In the genomic region with DNA sequence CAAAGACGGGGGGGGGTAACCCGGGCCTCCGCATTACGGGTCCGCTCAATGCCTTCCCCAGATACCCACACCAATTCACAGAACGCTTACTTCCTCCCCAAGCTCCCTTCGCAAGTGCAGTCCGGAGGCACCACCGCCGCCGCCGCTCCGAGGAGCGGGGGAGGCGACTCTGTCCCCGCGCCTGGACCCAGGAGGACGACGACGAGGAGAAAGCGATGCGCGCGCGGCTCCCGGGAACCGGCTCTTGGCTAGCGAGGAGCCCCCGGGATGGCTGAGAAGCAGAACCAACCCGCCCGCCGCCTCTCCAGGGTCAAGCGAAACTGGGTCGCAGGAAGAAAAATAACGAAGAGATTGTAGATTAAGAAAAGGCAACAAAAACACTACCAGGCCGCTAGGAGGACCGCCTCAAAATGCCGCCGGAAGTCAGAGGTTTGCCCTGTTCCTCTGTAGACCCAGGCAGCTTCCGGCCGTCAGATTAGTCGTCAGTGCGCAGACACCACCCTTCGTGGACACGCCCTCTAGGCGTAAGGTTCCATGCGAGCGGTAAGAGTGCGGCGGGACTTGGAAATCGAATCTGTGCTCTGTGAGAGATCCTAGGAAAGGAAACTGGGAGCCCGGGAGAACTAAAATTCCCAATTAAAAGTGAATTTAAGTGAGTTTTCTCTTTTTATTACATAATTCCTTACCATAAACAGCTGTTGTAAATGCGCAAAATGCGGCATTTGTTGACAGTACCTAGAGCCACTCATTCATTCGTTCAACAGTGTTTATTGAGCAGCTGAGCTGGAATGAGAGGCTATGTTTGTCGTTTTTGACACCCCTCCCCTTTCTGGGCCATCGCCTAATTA, we compare ENCODE assay signal across 8 cellular contexts. TPM values are rescaled to one million over a fixed set of nuclear protein-coding genes. Genes with fewer than 3 reads are reported as not detected.
DNase-seq lines count a peak whose midpoint lies in the region; ATAC-seq and TF ChIP-seq lines count a peak whose summit lies in the region.

ZC3H13 (minus strand) TSS at position 433 of the 848 bp plus-strand sequence. CDS start 7,239 bp downstream, outside the sequence.

- H3K4me1 ChIP-seq in GM23338 (ENCODE audit: insufficient read depth): peaks cover 10% of the 10 kb centered on the region
- peaks cover 2% of the 10 kb centered on the region for H3K4me1 ChIP-seq in fibroblast of lung (ENCODE audit: control insufficient read depth, extremely low read depth, insufficient read depth, low read length)
- peaks cover 22 to 26% of the 10 kb centered on the region in 2 donors for H3K4me1 ChIP-seq in naive thymus-derived CD4-positive, alpha-beta T cell (ENCODE audit: control insufficient read depth in 2 of 2, insufficient read depth in 2 of 2, low read length in 2 of 2)

- intact Hi-C loops in naive thymus-derived CD4-positive, alpha-beta T cell (cut with micrococcal nuclease): loop anchor here (1.0 to 10.0 kb wide), 27 partner anchors 11 to 1985 kb away; partner anchors contain the start of genes GPALPP1 (in 2 of the 2), GTF2F2 (in 2 of the 2), LRCH1 (in 2 of the 2) and LRRC63 (in 2 of the 2)

- H3K4me1 Mint-ChIP-seq in GM23338: peaks cover 7% of the 10 kb centered on the region; the same call in 1 of the 3 replicates
- H3K4me1 Mint-ChIP-seq in naive thymus-derived CD4-positive, alpha-beta T cell: peaks cover 19 to 63% (median 46%) of the 10 kb centered on the region in 7 donors
- peaks cover 3 to 20% of the 10 kb centered on the region in 2 donors for H3K4me1 Mint-ChIP-seq in stimulated activated naive B cell treated with anti-CD40 and anti-IgM and Interleukin-4, amounts not matched to agents 10 μg/mL and 1 μg/mL and 100 μg/mL, for 72 hours

- H3K9me2 ChIP-seq in GM23338 (ENCODE audit: insufficient read depth): no peaks in the 10 kb centered on the region

- TF ChIP-seq CTCF in GM23338 (conservative IDR thresholded peaks at IDR 0.05; ENCODE audit: low read depth in 2 of 2) (peak in 1 of 2 experiments; percentile 28; a peak in 2 of 4 replicates), LNCAP (IDR thresholded peaks at IDR 0.05) (peak; percentile 12; the same call in 1 of the 2 replicates), fibroblast of lung (conservative IDR thresholded peaks at IDR 0.05 in 1 of 2, IDR thresholded peaks at IDR 0.05 in 1 of 2; ENCODE audit: low read depth in 1 of 2, low read length in 2 of 2) (peak; percentile 31 to 39)

- H3K27ac ChIP-seq in GM23338 (ENCODE audit: low read depth) (peak within 1 kb of the TSS; percentile 90), fibroblast of lung (ENCODE audit: insufficient read depth, low read length) (peak within 1 kb of the TSS; percentile 89)
- peak within 1 kb of the TSS; percentile 98 for H3K27ac ChIP-seq in naive thymus-derived CD4-positive, alpha-beta T cell (ENCODE audit: low read depth, low read length)

- H3K27me3 Mint-ChIP-seq in GM23338 (ENCODE audit: insufficient read depth, low read depth, poor library complexity): no peaks in the 10 kb centered on the region
- H3K27me3 Mint-ChIP-seq in naive thymus-derived CD4-positive, alpha-beta T cell: peaks cover 5 to 32% (median 15%) of the 10 kb centered on the region in 5 donors
- H3K27me3 Mint-ChIP-seq in stimulated activated naive B cell treated with anti-CD40 and anti-IgM and Interleukin-4, amounts not matched to agents 10 μg/mL and 1 μg/mL and 100 μg/mL, for 72 hours: peaks cover 6 to 11% of the 10 kb centered on the region in 2 donors

- H3K27ac Mint-ChIP-seq in GM23338: peak within 1 kb of the TSS; percentile 96
- H3K27ac Mint-ChIP-seq in naive thymus-derived CD4-positive, alpha-beta T cell: peak within 1 kb of the TSS; percentile 93 to 99 (median 97)
- peak within 1 kb of the TSS; percentile 100 for H3K27ac Mint-ChIP-seq in stimulated activated naive B cell treated with anti-CD40 and anti-IgM and Interleukin-4, amounts not matched to agents 10 μg/mL and 1 μg/mL and 100 μg/mL, for 72 hours

- CTCF ChIA-PET in naive thymus-derived CD4-positive, alpha-beta T cell (lab: Charles Lee): interaction anchor here (0.7 to 0.9 kb wide), 3 partner anchors 73 to 243 kb away, joined by 3 to 4 read pairs (median 3); no protein-coding TSS in a partner anchor

- peak within 1 kb of the TSS; percentile 88 for H3K9ac ChIP-seq in fibroblast of lung (ENCODE audit: insufficient read depth, low read length)

- peak; percentile 100 for ATAC-seq in GM23338
- peak; percentile 100 for ATAC-seq in naive thymus-derived CD4-positive, alpha-beta T cell
- peak; percentile 100 for ATAC-seq in stimulated activated naive B cell treated with anti-CD40 and anti-IgM and Interleukin-4, amounts not matched to agents 10 μg/mL and 1 μg/mL and 100 μg/mL, for 72 hours (replicated peaks)

- peak within 1 kb of the TSS; percentile 88 for H2AFZ ChIP-seq in GM23338
- peak within 1 kb of the TSS; percentile 98 for H2AFZ ChIP-seq in fibroblast of lung (ENCODE audit: low read length)

- no peaks in the 10 kb centered on the region for H3K9me3 Mint-ChIP-seq in GM23338
- H3K9me3 Mint-ChIP-seq in naive thymus-derived CD4-positive, alpha-beta T cell: peaks cover 0 to 3% (median 0%) of the 10 kb centered on the region in 11 donors
- H3K9me3 Mint-ChIP-seq in stimulated activated naive B cell treated with anti-CD40 and anti-IgM and Interleukin-4, amounts not matched to agents 10 μg/mL and 1 μg/mL and 100 μg/mL, for 72 hours: no peaks in the 10 kb centered on the region

- H3K4me3 ChIP-seq in GM23338: peak within 1 kb of the TSS; percentile 81
- peak within 1 kb of the TSS; percentile 84 to 100 (median 91) for H3K4me3 ChIP-seq in fibroblast of lung (replicated peaks in 1 of 4; ENCODE audit: control extremely low read depth in 1 of 4, insufficient read depth in 1 of 4, low read depth in 3 of 4, low read length in 4 of 4)
- H3K4me3 ChIP-seq in naive thymus-derived CD4-positive, alpha-beta T cell (ENCODE audit: low read length): peak within 1 kb of the TSS; percentile 89

- H3K27me3 ChIP-seq in GM23338 (ENCODE audit: insufficient read depth) (no peaks in the 10 kb centered on the region), fibroblast of lung (ENCODE audit: control insufficient read depth, insufficient read depth, low read length) (no peaks in the 10 kb centered on the region)
- H3K27me3 ChIP-seq in naive thymus-derived CD4-positive, alpha-beta T cell (ENCODE audit: control insufficient read depth in 2 of 2, insufficient read depth in 2 of 2, low read length in 2 of 2): no peaks in the 10 kb centered on the region

- H3K36me3 ChIP-seq in GM23338 (ENCODE audit: insufficient read depth) (no peaks in the 10 kb centered on the region), fibroblast of lung (ENCODE audit: control insufficient read depth, insufficient read depth, low read length) (no peaks in the 10 kb centered on the region)
- H3K36me3 ChIP-seq in naive thymus-derived CD4-positive, alpha-beta T cell (ENCODE audit: control insufficient read depth in 2 of 3, insufficient read depth in 3 of 3, low read length in 3 of 3): peaks cover 0 to 5% (median 0%) of the 10 kb centered on the region in 3 experiments

- H3K79me2 ChIP-seq in GM23338 (replicated peaks; ENCODE audit: insufficient read depth): peaks cover 49% of the 10 kb centered on the region
- H3K79me2 ChIP-seq in fibroblast of lung (ENCODE audit: control insufficient read depth, insufficient read depth, low read length): peaks cover 42% of the 10 kb centered on the region

- POLR2A ChIA-PET in naive thymus-derived CD4-positive, alpha-beta T cell (lab: Charles Lee): interaction anchor here (0.8 to 2.3 kb wide), 10 partner anchors 17 to 269 kb away, joined by 3 to 13 read pairs (median 3); no protein-coding TSS in a partner anchor

- H3K4me2 ChIP-seq in GM23338 (peak within 1 kb of the TSS; percentile 83), fibroblast of lung (ENCODE audit: extremely low read depth, insufficient read depth, low read length) (peak within 1 kb of the TSS; percentile 74)

- H4K20me1 ChIP-seq in GM23338 (replicated peaks; ENCODE audit: insufficient read depth) (peaks cover 19% of the 10 kb centered on the region), fibroblast of lung (ENCODE audit: control insufficient read depth, extremely low read depth, insufficient read depth, low read length) (no peaks in the 10 kb centered on the region)

- no peaks in the 10 kb centered on the region for H3F3A ChIP-seq in GM23338 (replicated peaks; ENCODE audit: low read depth)

- DNase-seq in EL (peak; percentile 96), GM23338 (ENCODE audit: low spot score) (peak; percentile 98), RPMI8226 (peak; percentile 92), fibroblast of lung (ENCODE audit: low read depth in 2 of 2) (peak; percentile 96 to 97)
- DNase-seq in activated T-helper 1 cell treated with anti-CD3 and anti-CD28 coated beads, Interleukin-2, amount 50 U/mL, for 16 hours (ENCODE audit: low read depth in 1 of 2, low spot score in 1 of 2): peak; percentile 82 to 86
- peak; percentile 75 to 95 (median 92) for DNase-seq in naive thymus-derived CD4-positive, alpha-beta T cell
- DNase-seq in stimulated activated naive B cell treated with anti-CD40 and anti-IgM and Interleukin-4, amounts not matched to agents 10 μg/mL and 1 μg/mL and 100 μg/mL, for 72 hours: peak; percentile 89

- peaks cover 2% of the 10 kb centered on the region; the same call in 1 of the 3 replicates for H3K36me3 Mint-ChIP-seq in GM23338 (ENCODE audit: low read depth)
- H3K36me3 Mint-ChIP-seq in naive thymus-derived CD4-positive, alpha-beta T cell: peaks cover 0 to 13% (median 3%) of the 10 kb centered on the region in 5 donors
- peaks cover 3% of the 10 kb centered on the region in 2 donors for H3K36me3 Mint-ChIP-seq in stimulated activated naive B cell treated with anti-CD40 and anti-IgM and Interleukin-4, amounts not matched to agents 10 μg/mL and 1 μg/mL and 100 μg/mL, for 72 hours

- H3K9me3 ChIP-seq in fibroblast of lung (ENCODE audit: control insufficient read depth, insufficient read depth, low read depth, low read length): no peaks in the 10 kb centered on the region
- no peaks in the 10 kb centered on the region for H3K9me3 ChIP-seq in naive thymus-derived CD4-positive, alpha-beta T cell (ENCODE audit: control insufficient read depth in 2 of 3, low read length in 3 of 3)

- peak within 1 kb of the TSS; percentile 87 for H3K4me3 Mint-ChIP-seq in GM23338
- H3K4me3 Mint-ChIP-seq in naive thymus-derived CD4-positive, alpha-beta T cell: peak within 1 kb of the TSS; percentile 87 to 96 (median 94)
- peak within 1 kb of the TSS; percentile 97 to 98 for H3K4me3 Mint-ChIP-seq in stimulated activated naive B cell treated with anti-CD40 and anti-IgM and Interleukin-4, amounts not matched to agents 10 μg/mL and 1 μg/mL and 100 μg/mL, for 72 hours

TF ChIP-seq in GM23338, 12 proteins besides CTCF, POLR2A, EP300 and RAD21 (continues in another document):
- no peak for TF ChIP-seq ZNF331 (CRISPR knock-in tag; IDR thresholded peaks at IDR 0.05; ENCODE audit: low read depth)
- no peak for TF ChIP-seq NANOG (IDR thresholded peaks at IDR 0.05; ENCODE audit: borderline replicate concordance)

RNA-seq across cellular contexts. Expression of gene ZC3H13, which starts in this region (rescaled TPM):
- 25.6 and 39.6 TPM in 2 replicates for total RNA-seq in GM23338 (2014; rRNA removed; shearing (Covaris generic))
- polyA plus RNA-seq in GM23338 (2016; fragmentation: Nextera tagmentation; extraction: Ambion mirVana): 110 and 125 TPM in 2 replicates
- total RNA-seq in fibroblast of lung: 19.0 and 21.8 TPM in 2 replicates
- 4.5 and 5.8 TPM in 2 replicates for polyA plus RNA-seq in fibroblast of lung
- 30.6 and 32.2 TPM in 2 replicates for polyA plus RNA-seq in fibroblast of lung (2012)
- polyA minus RNA-seq in fibroblast of lung (ENCODE audit: low replicate concordance): 15.0 and 15.4 TPM in 2 replicates
- total RNA-seq in naive thymus-derived CD4-positive, alpha-beta T cell: 10 to 100 TPM; 41.1 to 67.0 (median 46.5) TPM
- 10 to 100 TPM; 34.4 to 42.0 TPM for polyA plus RNA-seq in naive thymus-derived CD4-positive, alpha-beta T cell

Comparison
In these comparisons a context has a peak if more than half of its experiments do, and no peak if none do; other contexts are left out.
1. Peak in every context shown above with its lines: DNase-seq, ATAC-seq, H3K4me3 ChIP-seq and H3K27ac ChIP-seq.